Comparison of ENCODE assay signal across 8 cellular contexts in genomic region chr1:203663294-203663693, GRCh38. TPM values are rescaled to one million over a fixed set of nuclear protein-coding genes. Genes with fewer than 3 reads are reported as not detected.
DNase-seq lines count a peak whose midpoint lies in the region; ATAC-seq and TF ChIP-seq lines count a peak whose summit lies in the region.

No MANE protein-coding gene starts in this region.

- H3K36me3 Mint-ChIP-seq in activated CD4-positive, alpha-beta T cell treated with anti-CD3 and anti-CD28 coated beads, Interleukin-2, amount 10 ng/mL, durations not matched to agents 7 days and 5 days (ENCODE audit: low read depth): peaks cover 22% of the 10 kb centered on the region
- no peaks in the 10 kb centered on the region for H3K36me3 Mint-ChIP-seq in glutamatergic neuron (ENCODE audit: unreplicated experiment)

- DNase-seq in activated CD4-positive, alpha-beta T cell treated with anti-CD3 and anti-CD28 coated beads, Interleukin-2, amount 10 ng/mL, durations not matched to agents 7 days and 5 days: no peak
- DNase-seq in activated CD4-positive, alpha-beta T cell treated with anti-CD3 and anti-CD28 coated beads, Interleukin-2, amount 50 U/mL, for 4 hours: no peak
- peak; percentile 72 for DNase-seq in T1000 (lab: John Stamatoyannopoulos, UW)
- no peak for DNase-seq in glutamatergic neuron
- DNase-seq in stimulated activated naive CD8-positive, alpha-beta T cell treated with anti-CD3 and anti-CD28 coated beads, Interleukin-15, amount 100 ng/mL, for 72 hours: peak in 1 of 2 donors; percentile 44
- no peak for DNase-seq in T-helper 9 cell
- no peak for DNase-seq in NCI-H2171 (lab: John Stamatoyannopoulos, UW)

- no peak overlapping the region for H3K4me3 Mint-ChIP-seq in activated CD4-positive, alpha-beta T cell treated with anti-CD3 and anti-CD28 coated beads, Interleukin-2, amount 10 ng/mL, durations not matched to agents 7 days and 5 days
- no peak overlapping the region for H3K4me3 Mint-ChIP-seq in glutamatergic neuron (ENCODE audit: unreplicated experiment)
- peak overlapping the region; percentile 52 to 62 for H3K4me3 Mint-ChIP-seq in stimulated activated naive CD8-positive, alpha-beta T cell treated with anti-CD3 and anti-CD28 coated beads, Interleukin-15, amount 100 ng/mL, for 72 hours

- no peaks in the 10 kb centered on the region for H3K9me3 Mint-ChIP-seq in activated CD4-positive, alpha-beta T cell treated with anti-CD3 and anti-CD28 coated beads, Interleukin-2, amount 10 ng/mL, durations not matched to agents 7 days and 5 days
- peaks cover 2% of the 10 kb centered on the region for H3K9me3 Mint-ChIP-seq in glutamatergic neuron (ENCODE audit: unreplicated experiment)
- H3K9me3 Mint-ChIP-seq in stimulated activated naive CD8-positive, alpha-beta T cell treated with anti-CD3 and anti-CD28 coated beads, Interleukin-15, amount 100 ng/mL, for 72 hours: no peaks in the 10 kb centered on the region

- H3K27me3 Mint-ChIP-seq in activated CD4-positive, alpha-beta T cell treated with anti-CD3 and anti-CD28 coated beads, Interleukin-2, amount 10 ng/mL, durations not matched to agents 7 days and 5 days: no peaks in the 10 kb centered on the region
- H3K27me3 Mint-ChIP-seq in glutamatergic neuron (ENCODE audit: unreplicated experiment): no peaks in the 10 kb centered on the region
- no peaks in the 10 kb centered on the region for H3K27me3 Mint-ChIP-seq in stimulated activated naive CD8-positive, alpha-beta T cell treated with anti-CD3 and anti-CD28 coated beads, Interleukin-15, amount 100 ng/mL, for 72 hours

- no peak for TF ChIP-seq CTCF in glutamatergic neuron (IDR thresholded peaks at IDR 0.05; ENCODE audit: partially characterized antibody, unreplicated experiment)

- peak; percentile 95 for ATAC-seq in stimulated activated naive CD8-positive, alpha-beta T cell treated with anti-CD3 and anti-CD28 coated beads, Interleukin-15, amount 100 ng/mL, for 72 hours
- ATAC-seq in GM19455 (IDR thresholded peaks at IDR 0.05; ENCODE audit: unreplicated experiment): no peak

- peaks cover 59% of the 10 kb centered on the region for H3K4me1 Mint-ChIP-seq in activated CD4-positive, alpha-beta T cell treated with anti-CD3 and anti-CD28 coated beads, Interleukin-2, amount 10 ng/mL, durations not matched to agents 7 days and 5 days
- peaks cover 12% of the 10 kb centered on the region for H3K4me1 Mint-ChIP-seq in glutamatergic neuron (ENCODE audit: low read depth, unreplicated experiment)
- H3K4me1 Mint-ChIP-seq in stimulated activated naive CD8-positive, alpha-beta T cell treated with anti-CD3 and anti-CD28 coated beads, Interleukin-15, amount 100 ng/mL, for 72 hours: peaks cover 42% of the 10 kb centered on the region

- CTCF ChIA-PET in activated CD4-positive, alpha-beta T cell treated with anti-CD3 and anti-CD28 coated beads, Interleukin-2, amount 10 ng/mL, durations not matched to agents 7 days and 5 days (lab: Charles Lee): interaction anchor here (0.6 to 2.6 kb wide), 4 partner anchors 10 to 473 kb away, joined by 3 to 12 read pairs (median 6); no protein-coding TSS in a partner anchor

- POLR2A ChIA-PET in activated CD4-positive, alpha-beta T cell treated with anti-CD3 and anti-CD28 coated beads, Interleukin-2, amount 10 ng/mL, durations not matched to agents 7 days and 5 days (lab: Charles Lee): interaction anchor here (0.9 kb wide), 1 partner anchor 10 kb away, joined by 4 read pairs; no protein-coding TSS in a partner anchor

- H3K27ac Mint-ChIP-seq in activated CD4-positive, alpha-beta T cell treated with anti-CD3 and anti-CD28 coated beads, Interleukin-2, amount 10 ng/mL, durations not matched to agents 7 days and 5 days: peak overlapping the region; percentile 60
- peak overlapping the region; percentile 49 for H3K27ac Mint-ChIP-seq in glutamatergic neuron (ENCODE audit: unreplicated experiment)
- H3K27ac Mint-ChIP-seq in stimulated activated naive CD8-positive, alpha-beta T cell treated with anti-CD3 and anti-CD28 coated beads, Interleukin-15, amount 100 ng/mL, for 72 hours: peak overlapping the region in 1 of 2 donors; percentile 79

RNA-seq across cellular contexts. Expression of gene ATP2B4, which starts 36.7 kb away (rescaled TPM):
- 10 to 100 TPM; 77.8 to 82.4 TPM for total RNA-seq in activated CD4-positive, alpha-beta T cell treated with anti-CD3 and anti-CD28 coated beads, Interleukin-2, amount 10 ng/mL, durations not matched to agents 7 days and 5 days
- 17.4 TPM for total RNA-seq in glutamatergic neuron (ENCODE audit: unreplicated experiment)

Comparison
In these comparisons a context has a peak if more than half of its experiments do, and no peak if none do; other contexts are left out.
1. H3K4me3 Mint-ChIP-seq: peak in stimulated activated naive CD8-positive, alpha-beta T cell treated with anti-CD3 and anti-CD28 coated beads, Interleukin-15, amount 100 ng/mL, for 72 hours (2 of 2); none in activated CD4-positive, alpha-beta T cell treated with anti-CD3 and anti-CD28 coated beads, Interleukin-2, amount 10 ng/mL, durations not matched to agents 7 days and 5 days (single experiment) and glutamatergic neuron (single experiment).